ENCODE assay signal across 1 cellular context in the genomic region with DNA sequence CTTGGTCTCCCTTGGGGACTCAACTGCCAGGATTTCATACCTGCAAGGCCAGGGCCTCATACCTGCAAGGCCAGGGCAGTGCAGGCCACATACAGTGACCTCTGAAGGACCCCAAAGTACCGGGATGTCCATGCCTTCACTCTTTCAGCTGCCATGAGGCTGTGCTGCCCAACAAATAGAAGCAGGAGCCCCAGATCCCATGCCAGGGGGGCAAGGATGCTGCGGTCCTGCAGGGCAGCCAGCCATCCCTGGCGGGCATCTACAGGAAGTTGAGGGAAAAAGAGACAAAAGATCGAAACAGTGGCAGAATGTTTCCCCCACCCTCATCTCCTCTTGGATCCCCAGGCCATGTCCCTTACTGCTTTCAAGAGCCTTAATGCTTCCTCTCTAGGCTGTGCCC.
TF ChIP-seq lines count a peak whose summit lies in the region.

No MANE protein-coding gene starts in this region.

TF ChIP-seq in A549, 52 proteins besides CTCF, POLR2A, EP300 and RAD21 (continued from another document):
- TF ChIP-seq, protein P1, sequence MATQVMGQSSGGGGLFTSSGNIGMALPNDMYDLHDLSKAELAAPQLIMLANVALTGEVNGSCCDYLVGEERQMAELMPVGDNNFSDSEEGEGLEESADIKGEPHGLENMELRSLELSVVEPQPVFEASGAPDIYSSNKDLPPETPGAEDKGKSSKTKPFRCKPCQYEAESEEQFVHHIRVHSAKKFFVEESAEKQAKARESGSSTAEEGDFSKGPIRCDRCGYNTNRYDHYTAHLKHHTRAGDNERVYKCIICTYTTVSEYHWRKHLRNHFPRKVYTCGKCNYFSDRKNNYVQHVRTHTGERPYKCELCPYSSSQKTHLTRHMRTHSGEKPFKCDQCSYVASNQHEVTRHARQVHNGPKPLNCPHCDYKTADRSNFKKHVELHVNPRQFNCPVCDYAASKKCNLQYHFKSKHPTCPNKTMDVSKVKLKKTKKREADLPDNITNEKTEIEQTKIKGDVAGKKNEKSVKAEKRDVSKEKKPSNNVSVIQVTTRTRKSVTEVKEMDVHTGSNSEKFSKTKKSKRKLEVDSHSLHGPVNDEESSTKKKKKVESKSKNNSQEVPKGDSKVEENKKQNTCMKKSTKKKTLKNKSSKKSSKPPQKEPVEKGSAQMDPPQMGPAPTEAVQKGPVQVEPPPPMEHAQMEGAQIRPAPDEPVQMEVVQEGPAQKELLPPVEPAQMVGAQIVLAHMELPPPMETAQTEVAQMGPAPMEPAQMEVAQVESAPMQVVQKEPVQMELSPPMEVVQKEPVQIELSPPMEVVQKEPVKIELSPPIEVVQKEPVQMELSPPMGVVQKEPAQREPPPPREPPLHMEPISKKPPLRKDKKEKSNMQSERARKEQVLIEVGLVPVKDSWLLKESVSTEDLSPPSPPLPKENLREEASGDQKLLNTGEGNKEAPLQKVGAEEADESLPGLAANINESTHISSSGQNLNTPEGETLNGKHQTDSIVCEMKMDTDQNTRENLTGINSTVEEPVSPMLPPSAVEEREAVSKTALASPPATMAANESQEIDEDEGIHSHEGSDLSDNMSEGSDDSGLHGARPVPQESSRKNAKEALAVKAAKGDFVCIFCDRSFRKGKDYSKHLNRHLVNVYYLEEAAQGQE (IDR thresholded peaks at IDR 0.05) = no peak
- TF ChIP-seq, protein P2, sequence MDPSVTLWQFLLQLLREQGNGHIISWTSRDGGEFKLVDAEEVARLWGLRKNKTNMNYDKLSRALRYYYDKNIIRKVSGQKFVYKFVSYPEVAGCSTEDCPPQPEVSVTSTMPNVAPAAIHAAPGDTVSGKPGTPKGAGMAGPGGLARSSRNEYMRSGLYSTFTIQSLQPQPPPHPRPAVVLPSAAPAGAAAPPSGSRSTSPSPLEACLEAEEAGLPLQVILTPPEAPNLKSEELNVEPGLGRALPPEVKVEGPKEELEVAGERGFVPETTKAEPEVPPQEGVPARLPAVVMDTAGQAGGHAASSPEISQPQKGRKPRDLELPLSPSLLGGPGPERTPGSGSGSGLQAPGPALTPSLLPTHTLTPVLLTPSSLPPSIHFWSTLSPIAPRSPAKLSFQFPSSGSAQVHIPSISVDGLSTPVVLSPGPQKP (IDR thresholded peaks at IDR 0.05; ENCODE audit: low read depth, low read length) = no peak
- TF ChIP-seq, protein P3, sequence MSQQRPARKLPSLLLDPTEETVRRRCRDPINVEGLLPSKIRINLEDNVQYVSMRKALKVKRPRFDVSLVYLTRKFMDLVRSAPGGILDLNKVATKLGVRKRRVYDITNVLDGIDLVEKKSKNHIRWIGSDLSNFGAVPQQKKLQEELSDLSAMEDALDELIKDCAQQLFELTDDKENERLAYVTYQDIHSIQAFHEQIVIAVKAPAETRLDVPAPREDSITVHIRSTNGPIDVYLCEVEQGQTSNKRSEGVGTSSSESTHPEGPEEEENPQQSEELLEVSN (IDR thresholded peaks at IDR 0.05; ENCODE audit: borderline replicate concordance, low read depth) = no peak
- TF ChIP-seq PHF8 (IDR thresholded peaks at IDR 0.05; ENCODE audit: borderline replicate concordance, low read depth) = no peak
TF ChIP-seq in A549: peak in this region for 0.
